ENCODE assay signal across 8 cellular contexts in genomic region chr4:122450847-122451246, GRCh38. TPM values are rescaled to one million over a fixed set of nuclear protein-coding genes. Genes with fewer than 3 reads are reported as not detected.
DNase-seq lines count a peak whose midpoint lies in the region; ATAC-seq and TF ChIP-seq lines count a peak whose summit lies in the region.

No MANE protein-coding gene starts in this region.

- DNase-seq in G401 (ENCODE audit: low spot score) (peak; percentile 6), M059J (ENCODE audit: low read depth) (peak; percentile 45), osteocyte (ENCODE audit: extremely low spot score, unreplicated experiment) (no peak), GM13976 (ENCODE audit: low spot score) (no peak), NCI-H1694 (lab: John Stamatoyannopoulos, UW) (no peak)
- peak; percentile 45 for DNase-seq in activated naive CD4-positive, alpha-beta T cell treated with anti-CD3 and anti-CD28 coated beads, Interleukin-2, amount 50 U/mL, for 16 hours
- no peak for DNase-seq in NK-92 treated with Interleukin-12 subunit alpha and Interleukin-12 subunit beta, amount 100 ng/mL, for 24 hours (lab: John Stamatoyannopoulos, UW)

- peak; percentile 35 for TF ChIP-seq CTCF in osteocyte (IDR thresholded peaks at IDR 0.05)
- no peak for TF ChIP-seq CTCF in GM13976 (IDR thresholded peaks at IDR 0.05; ENCODE audit: borderline replicate concordance, control extremely low read depth, extremely low read depth, insufficient read depth, missing control alignments)

- H3K4me1 Mint-ChIP-seq in osteocyte (ENCODE audit: unreplicated experiment) = no peaks in the 10 kb centered on the region

- in situ Hi-C loops in G401 (cut with HindIII; ENCODE audit: low sequenced_read_pairs) = no loop called here
- in situ Hi-C loops in GM13976 (cut with MboI; ENCODE audit: low sequenced_read_pairs, unreplicated experiment) = no loop called here

- no peak for ATAC-seq in HG03175 (IDR thresholded peaks at IDR 0.05; ENCODE audit: unreplicated experiment)

- no peak overlapping the region for H3K27ac Mint-ChIP-seq in osteocyte (ENCODE audit: unreplicated experiment)

- H3K4me3 Mint-ChIP-seq in osteocyte (ENCODE audit: unreplicated experiment) = no peak overlapping the region

- H3K36me3 Mint-ChIP-seq in osteocyte (ENCODE audit: unreplicated experiment) = no peaks in the 10 kb centered on the region

- H3K27me3 Mint-ChIP-seq in osteocyte (ENCODE audit: unreplicated experiment) = peaks cover 54% of the 10 kb centered on the region

- H3K9me3 Mint-ChIP-seq in osteocyte (ENCODE audit: unreplicated experiment) = no peaks in the 10 kb centered on the region

RNA-seq across cellular contexts. Expression of gene IL2, which starts 5.7 kb away (rescaled TPM):
- not detected in 2 replicates for total RNA-seq in G401 (2014; rRNA removed; shearing (Covaris generic))
- not detected in 2 replicates for total RNA-seq in M059J (2014; rRNA removed; shearing (Covaris generic))
- total RNA-seq in osteocyte = not detected in 2 replicates

Comparison
In these comparisons a context has a peak if more than half of its experiments do, and no peak if none do; other contexts are left out.
1. DNase-seq: peak in G401 (single experiment), M059J (single experiment) and activated naive CD4-positive, alpha-beta T cell treated with anti-CD3 and anti-CD28 coated beads, Interleukin-2, amount 50 U/mL, for 16 hours (single experiment); none in osteocyte (single experiment), NK-92 treated with Interleukin-12 subunit alpha and Interleukin-12 subunit beta, amount 100 ng/mL, for 24 hours (single experiment), GM13976 (single experiment) and NCI-H1694 (single experiment).